8 cellular contexts compared by ENCODE assay signal in genomic region chr10:77970869-77971803, GRCh38. TPM values are rescaled to one million over a fixed set of nuclear protein-coding genes. Genes with fewer than 3 reads are reported as not detected.
DNase-seq lines count a peak whose midpoint lies in the region; ATAC-seq and TF ChIP-seq lines count a peak whose summit lies in the region.

No MANE protein-coding gene starts in this region.

- H3K27ac ChIP-seq in right lobe of liver (peak overlapping the region; percentile 60 to 75 (median 71)), urinary bladder (ENCODE audit: low read depth) (peak overlapping the region; percentile 49)

- no peaks in the 10 kb centered on the region for H3K27me3 ChIP-seq in right lobe of liver

- no peaks in the 10 kb centered on the region for H3K36me3 ChIP-seq in right lobe of liver
- H3K36me3 ChIP-seq in urinary bladder (ENCODE audit: insufficient read depth) = no peaks in the 10 kb centered on the region

- 43% methylated on average over 7 of the region's 7 CpGs for whole genome bisulfite sequencing in right lobe of liver (ENCODE audit: insufficient coverage, low coverage, low lambda C conversion rate, missing lambda C conversion rate)
- WGBS in urinary bladder = 17% methylated on average over 7 of the region's 7 CpGs

- TF ChIP-seq POLR2A in right lobe of liver (IDR thresholded peaks at IDR 0.05) = no peak

- H3K27ac Mint-ChIP-seq in chondrocyte (ENCODE audit: unreplicated experiment) = peak overlapping the region; percentile 85

- H3K4me3 Mint-ChIP-seq in chondrocyte (ENCODE audit: unreplicated experiment) = no peak overlapping the region

- ATAC-seq in right lobe of liver (peak; percentile 79 to 85 (median 82)), GM19452 (IDR thresholded peaks at IDR 0.05; ENCODE audit: unreplicated experiment) (no peak), GM21515 (IDR thresholded peaks at IDR 0.05; ENCODE audit: unreplicated experiment) (no peak)

- intact Hi-C loops in right lobe of liver (cut with DNase I) = no loop called here

- peaks cover 33% of the 10 kb centered on the region for H3K4me1 Mint-ChIP-seq in chondrocyte (ENCODE audit: low read depth)

- H3K9me3 Mint-ChIP-seq in chondrocyte (ENCODE audit: low read depth) = no peaks in the 10 kb centered on the region

- H3K4me3 ChIP-seq in right lobe of liver (no peak overlapping the region), urinary bladder (ENCODE audit: low read depth, low read length) (no peak overlapping the region)

- H3K27me3 Mint-ChIP-seq in chondrocyte (ENCODE audit: low read depth) = no peaks in the 10 kb centered on the region

- H3K36me3 Mint-ChIP-seq in chondrocyte (ENCODE audit: low read depth) = no peaks in the 10 kb centered on the region

- H3K9me3 ChIP-seq in right lobe of liver = no peaks in the 10 kb centered on the region

- peaks cover 0 to 20% (median 4%) of the 10 kb centered on the region in 4 donors for H3K4me1 ChIP-seq in right lobe of liver
- H3K4me1 ChIP-seq in urinary bladder (ENCODE audit: insufficient read depth) = no peaks in the 10 kb centered on the region

- TF ChIP-seq CTCF in chondrocyte (IDR thresholded peaks at IDR 0.05) (no peak), right lobe of liver (IDR thresholded peaks at IDR 0.05) (no peak)

- DNase-seq in EH (ENCODE audit: low read depth) (peak; percentile 99), NCI-H226 (peak; percentile 51), chondrocyte (ENCODE audit: low spot score) (peak; percentile 19), right lobe of liver (peak; percentile 42 to 72 (median 68)), pons (ENCODE audit: low spot score) (no peak)

RNA-seq across cellular contexts. Expression of gene DLG5, which starts 44.6 kb away (rescaled TPM):
- total RNA-seq in chondrocyte (60.5 to 71.1 TPM (median 62.1 TPM) in 3 replicates), right lobe of liver (1 to 10 TPM; 5.6 to 8.8 (median 7.6) TPM), urinary bladder (30.3 TPM)
- polyA plus RNA-seq in urinary bladder = 36.9 TPM

RNA-seq across cellular contexts. Expression of gene POLR3A, which starts 58.2 kb away (rescaled TPM):
- total RNA-seq in chondrocyte (13.1 to 17.4 TPM (median 13.9 TPM) in 3 replicates), right lobe of liver (1 to 10 TPM; 5.5 to 8.5 (median 6.4) TPM), urinary bladder (14.5 TPM)
- 5.8 TPM for polyA plus RNA-seq in urinary bladder

Comparison
In these comparisons a context has a peak if more than half of its experiments do, and no peak if none do; other contexts are left out.
1. ATAC-seq: peak in right lobe of liver (4 of 4); none in GM19452 (single experiment) and GM21515 (single experiment).